Comparison of ENCODE assay signal across 32 cellular contexts in genomic region chr20:1462834-1463233, GRCh38. TPM values are rescaled to one million over a fixed set of nuclear protein-coding genes. Genes with fewer than 3 reads are reported as not detected.
DNase-seq lines count a peak whose midpoint lies in the region; ATAC-seq, FAIRE-seq and TF ChIP-seq lines count a peak whose summit lies in the region.
"Had no signal": no experiment of that assay in that cellular context is flagged by ENCODE, and none has a peak within 500 bp of the region (broad histone marks: within the 10 kb centered on the region; RNA-seq: fewer than 3 reads in every experiment).

No MANE protein-coding gene starts in this region.

- H3K36me3 ChIP-seq in astrocyte (ENCODE audit: insufficient read depth, low read length): peaks cover 18% of the 10 kb centered on the region

- TF ChIP-seq POLR2A in erythroblast (IDR thresholded peaks at IDR 0.05; ENCODE audit: low read length): no peak

- H4K20me1 ChIP-seq in astrocyte (ENCODE audit: insufficient read depth, low read length): peaks cover 71% of the 10 kb centered on the region

- no peak for ATAC-seq in GM18519 (IDR thresholded peaks at IDR 0.05; ENCODE audit: low FRiP score, unreplicated experiment)
- ATAC-seq: activated CD8-positive, alpha-beta memory T cell treated with anti-CD3 and anti-CD28 coated beads, Interleukin-2, amount 10 ng/mL, durations not matched to agents 7 days and 5 days; body of pancreas; effector memory CD8-positive, alpha-beta T cell; HCT116 had no signal

- no peaks in the 10 kb centered on the region for H3K27me3 ChIP-seq in astrocyte (ENCODE audit: insufficient read depth, low read length)
- H3K27me3 ChIP-seq: body of pancreas, esophagus muscularis mucosa, upper lobe of left lung had no signal

- H3K9me3 Mint-ChIP-seq in activated naive CD8-positive, alpha-beta T cell (ENCODE audit: low read depth): no peaks in the 10 kb centered on the region
- no peaks in the 10 kb centered on the region for H3K9me3 Mint-ChIP-seq in activated naive CD8-positive, alpha-beta T cell treated with anti-CD3 and anti-CD28 coated beads for 36 hours
- H3K9me3 Mint-ChIP-seq in astrocyte (ENCODE audit: unreplicated experiment): no peaks in the 10 kb centered on the region
- H3K9me3 Mint-ChIP-seq: activated B cell treated with CpG ODN at 0.5 μM for 24 hours; CD4-positive, CD25-positive, alpha-beta regulatory T cell; central memory CD8-positive, alpha-beta T cell; effector memory CD8-positive, alpha-beta T cell had no signal

- no peaks in the 10 kb centered on the region for H3K9me3 ChIP-seq in astrocyte (ENCODE audit: insufficient read depth, low read depth, low read length)
- H3K9me3 ChIP-seq: body of pancreas, esophagus muscularis mucosa, left ventricle myocardium inferior had no signal

- H3K4me1 Mint-ChIP-seq in activated naive CD8-positive, alpha-beta T cell (ENCODE audit: low read depth): peaks cover 52% of the 10 kb centered on the region
- H3K4me1 Mint-ChIP-seq in activated naive CD8-positive, alpha-beta T cell treated with anti-CD3 and anti-CD28 coated beads for 36 hours: peaks cover 48% of the 10 kb centered on the region
- peaks cover 29% of the 10 kb centered on the region for H3K4me1 Mint-ChIP-seq in astrocyte (ENCODE audit: low read depth, unreplicated experiment)

- no peak overlapping the region for H3K27ac ChIP-seq in astrocyte (ENCODE audit: low read depth, low read length)
- H3K27ac ChIP-seq: body of pancreas, esophagus muscularis mucosa, left ventricle myocardium inferior, SK-N-MC, skin epidermis, upper lobe of left lung had no signal

- peaks cover 68% of the 10 kb centered on the region for H3K79me2 ChIP-seq in astrocyte (ENCODE audit: insufficient read depth, low read length)

- H3K9ac ChIP-seq in astrocyte (ENCODE audit: low read length): no peak overlapping the region

- intact Hi-C loops in head of caudate nucleus (cut with DNase I): loop anchor here (10.0 kb wide), 1 partner anchor 148 kb away; no protein-coding TSS in a partner anchor

- H3K4me2 ChIP-seq in astrocyte (ENCODE audit: low read length): no peak overlapping the region

- peak overlapping the region; percentile 5 for H3K27ac Mint-ChIP-seq in activated naive CD8-positive, alpha-beta T cell
- no peak overlapping the region for H3K27ac Mint-ChIP-seq in activated naive CD8-positive, alpha-beta T cell treated with anti-CD3 and anti-CD28 coated beads for 36 hours
- H3K27ac Mint-ChIP-seq in astrocyte (ENCODE audit: unreplicated experiment): peak overlapping the region; percentile 21
- H3K27ac Mint-ChIP-seq: activated B cell treated with CpG ODN at 0.5 μM for 24 hours; activated CD8-positive, alpha-beta memory T cell treated with anti-CD3 and anti-CD28 coated beads, Interleukin-2, amount 10 ng/mL, durations not matched to agents 7 days and 5 days; effector memory CD8-positive, alpha-beta T cell had no signal

- no peak for TF ChIP-seq CTCF in astrocyte (IDR thresholded peaks at IDR 0.05; ENCODE audit: insufficient read depth, low read depth, low read length)

- H3K4me1 ChIP-seq in astrocyte (ENCODE audit: insufficient read depth, low read length): peaks cover 15% of the 10 kb centered on the region

- H3K4me3 Mint-ChIP-seq in activated naive CD8-positive, alpha-beta T cell: no peak overlapping the region
- H3K4me3 Mint-ChIP-seq in activated naive CD8-positive, alpha-beta T cell treated with anti-CD3 and anti-CD28 coated beads for 36 hours: no peak overlapping the region
- H3K4me3 Mint-ChIP-seq in astrocyte (ENCODE audit: unreplicated experiment): no peak overlapping the region
- H3K4me3 Mint-ChIP-seq: activated B cell treated with CpG ODN at 0.5 μM for 24 hours; activated CD8-positive, alpha-beta memory T cell treated with anti-CD3 and anti-CD28 coated beads, Interleukin-2, amount 10 ng/mL, durations not matched to agents 7 days and 5 days; central memory CD8-positive, alpha-beta T cell; effector memory CD8-positive, alpha-beta T cell had no signal

- peaks cover 5% of the 10 kb centered on the region for H3K36me3 Mint-ChIP-seq in activated naive CD8-positive, alpha-beta T cell
- H3K36me3 Mint-ChIP-seq in activated naive CD8-positive, alpha-beta T cell treated with anti-CD3 and anti-CD28 coated beads for 36 hours: peaks cover 24% of the 10 kb centered on the region
- H3K36me3 Mint-ChIP-seq in astrocyte (ENCODE audit: low read depth, unreplicated experiment): peaks cover 16% of the 10 kb centered on the region

- no peaks in the 10 kb centered on the region for H3K27me3 Mint-ChIP-seq in activated naive CD8-positive, alpha-beta T cell
- peaks cover 6% of the 10 kb centered on the region for H3K27me3 Mint-ChIP-seq in activated naive CD8-positive, alpha-beta T cell treated with anti-CD3 and anti-CD28 coated beads for 36 hours
- H3K27me3 Mint-ChIP-seq in astrocyte (ENCODE audit: low read depth, unreplicated experiment): no peaks in the 10 kb centered on the region
- H3K27me3 Mint-ChIP-seq: activated B cell treated with CpG ODN at 0.5 μM for 24 hours; CD4-positive, CD25-positive, alpha-beta regulatory T cell; central memory CD8-positive, alpha-beta T cell; effector memory CD8-positive, alpha-beta T cell had no signal

- H2AFZ ChIP-seq in astrocyte (ENCODE audit: low read depth, low read length): no peak overlapping the region

- DNase-seq in activated naive CD8-positive, alpha-beta T cell treated with anti-CD3 and anti-CD28 coated beads for 36 hours: no peak
- peak; percentile 6 for DNase-seq in NCI-H69 (lab: John Stamatoyannopoulos, UW)
- no peak for DNase-seq in astrocyte (ENCODE audit: low read depth)
- DNase-seq in epidermal melanocyte (ENCODE audit: insufficient read length, low spot score): no peak
- no peak for DNase-seq in head of caudate nucleus
- DNase-seq in erythroblast (lab: John Stamatoyannopoulos, UW): no peak
- DNase-seq: activated B cell treated with CpG ODN at 0.5 μM for 24 hours; activated CD4-positive, alpha-beta T cell treated with anti-CD3 and anti-CD28 coated beads, Interleukin-2, amount 50 U/mL, for 4 hours; activated gamma-delta T cell treated with Interleukin-2 at 50 U/mL for 16 hours; activated T-cell treated with anti-CD3 and anti-CD28 coated beads, Interleukin-2, amount 50 U/mL, for 48 hours; body of pancreas; Calu3; CD4-positive, CD25-positive, alpha-beta regulatory T cell; DMS79; effector memory CD8-positive, alpha-beta T cell; foreskin fibroblast; left ventricle myocardium inferior; NCI-H1930; NCI-H526; stimulated activated naive CD4-positive, alpha-beta T cell; T-helper 1 cell; upper lobe of left lung had no signal

- no peak for FAIRE-seq in astrocyte (lab: Jason Lieb, UNC)
- FAIRE-seq: A204.1 had no signal

- H3K4me3 ChIP-seq in astrocyte (ENCODE audit: insufficient read depth, low read depth, low read length): no peak overlapping the region
- H3K4me3 ChIP-seq: body of pancreas, esophagus muscularis mucosa, left ventricle myocardium inferior, SK-N-MC, skin epidermis, upper lobe of left lung had no signal

RNA-seq across cellular contexts. Expression of gene NSFL1C, which starts 3.8 kb away (rescaled TPM):
- 10 to 100 TPM; 94.6 to 96.2 TPM for total RNA-seq in activated naive CD8-positive, alpha-beta T cell treated with anti-CD3 and anti-CD28 coated beads for 36 hours
- 78.3 and 96.0 TPM in 2 replicates for total RNA-seq in astrocyte

RNA-seq across cellular contexts. Expression of gene SIRPB2, which starts 28.4 kb away (rescaled TPM):
- not detected for total RNA-seq in activated naive CD8-positive, alpha-beta T cell treated with anti-CD3 and anti-CD28 coated beads for 36 hours
- not detected in 2 replicates for total RNA-seq in astrocyte
- total RNA-seq: activated B cell treated with CpG ODN at 0.5 μM for 24 hours; activated CD8-positive, alpha-beta memory T cell treated with anti-CD3 and anti-CD28 coated beads, Interleukin-2, amount 10 ng/mL, durations not matched to agents 7 days and 5 days; CD4-positive, CD25-positive, alpha-beta regulatory T cell; myocyte had no signal
